In genomic region chr16:14057878-14058382, GRCh38 we compare ENCODE assay signal across 16 cellular contexts. TPM values are rescaled to one million over a fixed set of nuclear protein-coding genes. Genes with fewer than 3 reads are reported as not detected.
DNase-seq lines count a peak whose midpoint lies in the region; ATAC-seq and TF ChIP-seq lines count a peak whose summit lies in the region.
"Had no signal": no experiment of that assay in that cellular context is flagged by ENCODE, and none has a peak within 500 bp of the region (broad histone marks: within the 10 kb centered on the region; RNA-seq: fewer than 3 reads in every experiment).

No MANE protein-coding gene starts in this region.

- H3K4ac ChIP-seq in trophoblast cell (ENCODE audit: low read depth, low read length): no peak overlapping the region

- no peak overlapping the region for H4K12ac ChIP-seq in trophoblast cell (ENCODE audit: low read depth, low read length)

- no peak for TF ChIP-seq POLR2A in right lobe of liver (IDR thresholded peaks at IDR 0.05)

- no peaks in the 10 kb centered on the region for H3K79me1 ChIP-seq in trophoblast cell (ENCODE audit: low read length)

- POLR2A ChIA-PET in OCI-LY7 (lab: Charles Lee): interaction anchor here (0.6 to 1.1 kb wide), 2 partner anchors 9 to 71 kb away, joined by 3 to 4 read pairs; no protein-coding TSS in a partner anchor

- H3K27ac ChIP-seq in liver (ENCODE audit: low read depth in 1 of 2, low read length in 2 of 2): peak overlapping the region; percentile 25 to 59
- H3K27ac ChIP-seq in right lobe of liver: peak overlapping the region in 1 of 3 donors; percentile 24
- H3K27ac ChIP-seq in psoas muscle: peak overlapping the region; percentile 36
- H3K27ac ChIP-seq in trophoblast cell (ENCODE audit: low read depth, low read length): no peak overlapping the region
- no peak overlapping the region for H3K27ac ChIP-seq in OCI-LY7 (ENCODE audit: low read depth, low read length, poor library complexity, severe bottlenecking)
- H3K27ac ChIP-seq: A549, SK-N-MC had no signal

- no peaks in the 10 kb centered on the region for H3K36me3 ChIP-seq in liver (ENCODE audit: control insufficient read depth in 4 of 4, insufficient read depth in 3 of 4, low read depth in 1 of 4, low read length in 3 of 4)
- H3K36me3 ChIP-seq in right lobe of liver: no peaks in the 10 kb centered on the region
- H3K36me3 ChIP-seq in psoas muscle (ENCODE audit: insufficient read depth in 1 of 2, low read depth in 1 of 2): no peaks in the 10 kb centered on the region
- H3K36me3 ChIP-seq in trophoblast cell (ENCODE audit: control insufficient read depth in 1 of 2, insufficient read depth in 2 of 2, low read length in 2 of 2): no peaks in the 10 kb centered on the region
- no peaks in the 10 kb centered on the region for H3K36me3 ChIP-seq in OCI-LY7 (ENCODE audit: insufficient read depth, low read length)

- no peaks in the 10 kb centered on the region for H3K79me2 ChIP-seq in trophoblast cell (ENCODE audit: control insufficient read depth, insufficient read depth, low read length, poor library complexity)
- H3K79me2 ChIP-seq in OCI-LY7 (ENCODE audit: insufficient read depth, low read depth, low read length): no peaks in the 10 kb centered on the region

- H2AFZ ChIP-seq in trophoblast cell (ENCODE audit: insufficient read depth, low read length, poor library complexity) (no peak overlapping the region), OCI-LY7 (ENCODE audit: low read length) (no peak overlapping the region)

- DNase-seq in right lobe of liver: no peak
- no peak for DNase-seq in left ventricle myocardium superior
- no peak for DNase-seq in psoas muscle
- no peak for DNase-seq in trophoblast cell
- DNase-seq in NCI-H1930 (lab: John Stamatoyannopoulos, UW): no peak
- no peak for DNase-seq in NCI-H2107 (lab: John Stamatoyannopoulos, UW)
- no peak for DNase-seq in OCI-LY7 (ENCODE audit: low spot score)
- DNase-seq: activated naive CD4-positive, alpha-beta T cell treated with anti-CD3 and anti-CD28 coated beads, Interleukin-2, amount 10 ng/mL, durations not matched to agents 7 days and 5 days; cortex of kidney; GF-D8; NCI-H2171; retina; stimulated activated naive B cell treated with anti-CD40 and anti-IgM and Interleukin-4, amounts not matched to agents 10 μg/mL and 1 μg/mL and 100 μg/mL, for 72 hours had no signal

- no peaks in the 10 kb centered on the region for H3K4me1 ChIP-seq in liver (ENCODE audit: control insufficient read depth in 4 of 4, insufficient read depth in 4 of 4, low read length in 3 of 4)
- no peaks in the 10 kb centered on the region for H3K4me1 ChIP-seq in right lobe of liver
- no peaks in the 10 kb centered on the region for H3K4me1 ChIP-seq in psoas muscle
- no peaks in the 10 kb centered on the region for H3K4me1 ChIP-seq in trophoblast cell (ENCODE audit: control insufficient read depth in 1 of 2, insufficient read depth in 2 of 2, low read length in 2 of 2)
- no peaks in the 10 kb centered on the region for H3K4me1 ChIP-seq in OCI-LY7 (ENCODE audit: insufficient read depth, low read length, poor library complexity, severe bottlenecking)
- H3K4me1 ChIP-seq: A549 had no signal

- no peak overlapping the region for H2BK5ac ChIP-seq in trophoblast cell (ENCODE audit: low read depth, low read length, poor library complexity)

- no peak overlapping the region for H3K14ac ChIP-seq in trophoblast cell (ENCODE audit: low read length)

- intact Hi-C loops in right lobe of liver (cut with DNase I): no loop called here
- intact Hi-C loops in left ventricle myocardium superior (cut with micrococcal nuclease): no loop called here
- intact Hi-C loops in psoas muscle (cut with DNase I): no loop called here
- intact Hi-C loops in OCI-LY7 (cut with micrococcal nuclease; ENCODE audit: unreplicated experiment): no loop called here

- TF ChIP-seq CTCF in liver (IDR thresholded peaks at IDR 0.05; ENCODE audit: low read depth, low read length, missing input control) (no peak), right lobe of liver (IDR thresholded peaks at IDR 0.05) (no peak), psoas muscle (IDR thresholded peaks at IDR 0.05) (no peak), OCI-LY7 (conservative IDR thresholded peaks at IDR 0.05; ENCODE audit: low read length) (no peak)

- CTCF ChIA-PET in OCI-LY7 (lab: Charles Lee; ENCODE audit: unreplicated experiment): no interaction called here

- H3K9me2 ChIP-seq in OCI-LY7 (ENCODE audit: insufficient read depth, low read length): no peaks in the 10 kb centered on the region

- no peaks in the 10 kb centered on the region for H4K20me1 ChIP-seq in OCI-LY7 (ENCODE audit: insufficient read depth, low read length)

- no peak overlapping the region for H3K23ac ChIP-seq in trophoblast cell (ENCODE audit: low read length)

- ATAC-seq in right lobe of liver (no peak), left ventricle myocardium superior (peak; percentile 30), psoas muscle (peak in 2 of 4 donors; percentile 26 to 44)
- ATAC-seq: A549; stimulated activated naive B cell treated with anti-CD40 and anti-IgM and Interleukin-4, amounts not matched to agents 10 μg/mL and 1 μg/mL and 100 μg/mL, for 72 hours had no signal

- no peak overlapping the region for H2BK120ac ChIP-seq in trophoblast cell (ENCODE audit: insufficient read depth, low read length, poor library complexity)

- no peak for TF ChIP-seq RAD21 in liver (IDR thresholded peaks at IDR 0.05)

- H3K4me3 ChIP-seq in liver (ENCODE audit: low read depth in 1 of 3, low read length in 3 of 3) (no peak overlapping the region), right lobe of liver (no peak overlapping the region), psoas muscle (no peak overlapping the region), trophoblast cell (ENCODE audit: low read depth, low read length) (no peak overlapping the region), OCI-LY7 (ENCODE audit: low read depth, low read length, poor library complexity, severe bottlenecking) (no peak overlapping the region)
- H3K4me3 ChIP-seq: A549, SK-N-MC had no signal

- no peak overlapping the region for H2AK5ac ChIP-seq in trophoblast cell (ENCODE audit: low read length)

- H3K4me2 ChIP-seq in trophoblast cell (ENCODE audit: low read length): no peak overlapping the region
- H3K4me2 ChIP-seq in OCI-LY7 (ENCODE audit: low read length): no peak overlapping the region
- H3K4me2 ChIP-seq: A549 had no signal

- H3K9ac ChIP-seq in liver (ENCODE audit: low read depth in 1 of 2, low read length in 2 of 2) (no peak overlapping the region), trophoblast cell (ENCODE audit: low read length) (no peak overlapping the region)

- H3K9me3 ChIP-seq in liver (ENCODE audit: control insufficient read depth in 4 of 4, low read length in 3 of 4) (no peaks in the 10 kb centered on the region), right lobe of liver (no peaks in the 10 kb centered on the region), psoas muscle (no peaks in the 10 kb centered on the region), trophoblast cell (ENCODE audit: insufficient read depth, low read depth, low read length) (peaks cover 2% of the 10 kb centered on the region), OCI-LY7 (ENCODE audit: low read length) (no peaks in the 10 kb centered on the region)

- no peaks in the 10 kb centered on the region for H3K27me3 ChIP-seq in liver (ENCODE audit: control insufficient read depth in 4 of 4, insufficient read depth in 4 of 4, low read length in 3 of 4)
- no peaks in the 10 kb centered on the region for H3K27me3 ChIP-seq in right lobe of liver
- no peaks in the 10 kb centered on the region for H3K27me3 ChIP-seq in psoas muscle (ENCODE audit: insufficient read depth in 3 of 3, low read length in 2 of 3)
- no peaks in the 10 kb centered on the region for H3K27me3 ChIP-seq in trophoblast cell (ENCODE audit: insufficient read depth, low read length)

- H4K91ac ChIP-seq in trophoblast cell (ENCODE audit: low read depth, low read length): no peak overlapping the region

- H2BK12ac ChIP-seq in trophoblast cell (ENCODE audit: low read length): no peak overlapping the region

- no peak overlapping the region for H3K18ac ChIP-seq in trophoblast cell (ENCODE audit: low read length)

- no peak overlapping the region for H4K8ac ChIP-seq in trophoblast cell (ENCODE audit: low read depth, low read length)

- 80% methylated on average over 10 of the region's 10 CpGs for WGBS in liver
- 69% methylated on average over 10 of the region's 10 CpGs for WGBS in right lobe of liver (ENCODE audit: insufficient coverage, low coverage, low lambda C conversion rate, missing lambda C conversion rate)
- 63 to 66% (median 63%) methylated on average over 10 of the region's 10 CpGs for WGBS in psoas muscle, 3 donors
- no CpG with 5 or more reads among the region's 10 CpGs for WGBS in trophoblast cell (ENCODE audit: extremely low coverage, insufficient coverage, insufficient read length)

- no TSS peak for BruUV-seq in OCI-LY7 (replicated peaks; lab: Mats Ljungman, UMichigan)

TF ChIP-seq in liver, 16 proteins besides CTCF, POLR2A, EP300 and RAD21:
- peak in 1 of 2 donors; percentile 9 for TF ChIP-seq RXRA (IDR thresholded peaks at IDR 0.05)
- TF ChIP-seq HNF4A (conservative IDR thresholded peaks at IDR 0.05): no peak

RNA-seq across cellular contexts. Expression of gene MRTFB, which starts 13.2 kb away (rescaled TPM):
- total RNA-seq in liver (10 to 100 TPM in 1 of 2 donors, 1 to 10 TPM in 1; 5.7 to 14.2 TPM), right lobe of liver (10 to 100 TPM; 15.7 to 23.9 (median 18.6) TPM), left ventricle myocardium superior (26.2 TPM), psoas muscle (10 to 100 TPM; 14.1 to 26.3 (median 20.0) TPM), OCI-LY7 (2022) (21.4 and 26.6 TPM in 2 replicates)
- polyA plus RNA-seq in liver (1 to 10 TPM; 4.1 to 5.9 TPM), psoas muscle (1 to 10 TPM; 2.7 to 7.6 (median 3.6) TPM)
- polyA plus RNA-seq in trophoblast cell (2013): 16.1 and 17.0 TPM in 2 replicates
- 8.5 and 11.7 TPM in 2 replicates for total RNA-seq in OCI-LY7 (2014; rRNA removed; shearing (Covaris generic))

Comparison
In these comparisons a context has a peak if more than half of its experiments do, and no peak if none do; other contexts are left out.
1. H3K27ac ChIP-seq: peak in liver (2 of 2) and psoas muscle (single experiment); none in trophoblast cell (single experiment) and OCI-LY7 (single experiment).